Comparison of ENCODE assay signal across 8 cellular contexts in the genomic region with DNA sequence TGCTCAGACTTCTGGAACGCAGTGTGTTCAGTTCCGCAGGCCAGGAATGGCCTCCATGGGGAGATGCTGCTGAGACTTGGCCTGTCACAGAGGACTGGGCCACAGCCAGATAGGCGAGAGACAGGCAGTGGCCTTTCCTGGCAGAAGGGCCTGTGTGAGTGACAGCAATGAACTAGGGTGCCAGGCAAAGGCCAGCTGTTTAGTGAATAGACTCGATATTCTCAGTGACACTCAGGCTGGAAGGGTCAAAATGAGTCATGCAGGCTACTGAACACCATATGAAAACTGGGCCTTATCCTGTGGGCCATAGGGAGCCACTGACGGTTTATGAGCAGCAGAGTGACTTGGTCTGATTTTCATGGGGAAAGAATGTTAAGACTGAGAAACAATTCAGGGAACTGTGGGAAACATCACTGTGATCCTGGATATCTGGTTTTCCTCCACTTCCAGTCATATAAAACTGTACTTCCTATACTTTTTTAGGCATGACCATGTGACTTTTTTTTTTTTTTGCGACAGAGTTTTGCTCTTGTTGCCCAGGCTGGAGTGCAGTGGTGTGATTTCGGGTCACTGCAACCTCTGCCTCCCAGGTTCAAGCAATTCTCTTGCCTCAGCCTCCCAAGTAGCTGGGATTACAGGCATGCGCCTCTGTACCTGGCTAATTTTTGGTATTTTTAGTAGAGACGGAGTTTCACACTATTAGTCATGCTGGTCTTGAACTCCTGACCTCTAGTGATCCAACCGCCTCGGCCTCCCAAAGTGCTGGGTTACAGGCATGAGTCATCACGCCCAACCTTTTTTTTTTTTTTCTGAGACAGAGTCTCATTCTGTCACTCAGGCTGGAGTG. TPM values are rescaled to one million over a fixed set of nuclear protein-coding genes. Genes with fewer than 3 reads are reported as not detected.
DNase-seq lines count a peak whose midpoint lies in the region; ATAC-seq and TF ChIP-seq lines count a peak whose summit lies in the region.

No MANE protein-coding gene starts in this region.

- H3K27me3 ChIP-seq in Peyer's patch = no peaks in the 10 kb centered on the region

- H3K27ac ChIP-seq in Peyer's patch = peak overlapping the region; percentile 4 to 52 (median 45)

- TF ChIP-seq CTCF in Peyer's patch (IDR thresholded peaks at IDR 0.05) = no peak

- ATAC-seq in HG02973 (IDR thresholded peaks at IDR 0.05; ENCODE audit: unreplicated experiment) = peak; percentile 60

- DNase-seq in activated gamma-delta T cell treated with Interleukin-2 at 50 U/mL for 16 hours (peak; percentile 20), activated gamma-delta T cell (lab: John Stamatoyannopoulos, UW) (no peak), Peyer's patch (peak in 1 of 3 donors; percentile 63), amygdala (lab: John Stamatoyannopoulos, UW) (peak in 39 of 56 donors; percentile 16 to 83 (median 49)), iris pigment epithelial cell (ENCODE audit: low read depth) (peak; percentile 84), NCI-H510A treated with DMSO at 0.1 percent for 48 hours (lab: John Stamatoyannopoulos, UW) (no peak)
- peak; percentile 35 to 44 for DNase-seq in stimulated activated CD4-positive, alpha-beta T cell treated with anti-CD3 and anti-CD28 coated beads, Interleukin-4, amount 100 ng/mL, for 48 hours (ENCODE audit: low read depth in 2 of 2)

- no peak for TF ChIP-seq POLR2A in Peyer's patch (IDR thresholded peaks at IDR 0.05)

- H3K36me3 ChIP-seq in Peyer's patch = no peaks in the 10 kb centered on the region

- no peak overlapping the region for H3K4me3 ChIP-seq in Peyer's patch

- peaks cover 0 to 23% (median 6%) of the 10 kb centered on the region in 4 donors for H3K4me1 ChIP-seq in Peyer's patch

- no peaks in the 10 kb centered on the region for H3K9me3 ChIP-seq in Peyer's patch

RNA-seq across cellular contexts. Expression of a gene that starts 5.2 kb away (rescaled TPM):
- 10 to 100 TPM; 18.9 to 31.4 (median 23.9) TPM for total RNA-seq in Peyer's patch

RNA-seq across cellular contexts. Expression of a gene that starts 43.7 kb away (rescaled TPM):
- total RNA-seq in Peyer's patch = 1 to 10 TPM in 1 of 4 donors, not detected in 3; 2.0 TPM

Comparison
In these comparisons a context has a peak if more than half of its experiments do, and no peak if none do; other contexts are left out.
1. DNase-seq: peak in activated gamma-delta T cell treated with Interleukin-2 at 50 U/mL for 16 hours (single experiment), amygdala (39 of 56), iris pigment epithelial cell (single experiment) and stimulated activated CD4-positive, alpha-beta T cell treated with anti-CD3 and anti-CD28 coated beads, Interleukin-4, amount 100 ng/mL, for 48 hours (2 of 2); none in activated gamma-delta T cell (single experiment) and NCI-H510A treated with DMSO at 0.1 percent for 48 hours (single experiment).